ENCODE assay signal across 12 cellular contexts in the genomic region with DNA sequence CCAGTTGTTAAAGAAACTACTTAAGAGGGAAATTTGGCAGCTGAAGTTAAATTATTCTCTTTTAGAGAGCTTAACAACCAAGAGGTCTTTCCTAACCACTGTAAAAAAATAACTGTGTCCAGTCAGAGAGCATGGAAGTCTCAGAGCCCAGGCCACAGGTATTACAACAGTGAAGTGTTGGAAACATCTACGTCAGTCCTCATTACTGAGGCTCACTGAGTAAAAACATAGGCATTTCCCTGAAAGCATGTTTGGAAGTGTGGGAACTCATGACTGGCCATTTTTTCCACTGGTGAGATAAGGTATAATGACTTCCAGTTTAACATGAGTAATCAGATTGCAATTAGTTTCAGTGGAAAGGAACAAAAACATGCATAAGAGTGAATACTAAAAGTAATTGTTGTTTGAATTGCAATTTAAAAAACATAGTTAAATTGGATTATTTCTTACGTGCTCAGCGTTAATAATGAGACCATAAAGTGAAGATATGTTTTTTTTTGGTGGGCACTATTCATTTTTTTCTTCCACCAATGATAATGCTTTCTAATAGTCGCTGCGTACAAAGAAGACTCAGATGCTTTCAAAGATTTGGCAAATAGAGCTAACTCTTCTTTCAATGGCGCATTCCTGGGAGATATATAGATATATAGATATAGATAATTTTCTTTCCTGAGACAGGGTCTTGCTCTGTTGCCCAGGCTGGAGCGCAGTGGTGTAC.
A peak's percentile ranks its signal among the peaks of the same experiment; 100 is the strongest.
DNase-seq lines count a peak whose midpoint lies in the region; ATAC-seq and TF ChIP-seq lines count a peak whose summit lies in the region.
"Had no signal": no experiment of that assay in that cellular context is flagged by ENCODE, and none has a peak within 500 bp of the region (broad histone marks: within the 10 kb centered on the region; RNA-seq: fewer than 3 reads in every experiment).

No MANE protein-coding gene starts in this region.

- intact Hi-C loops in Panc1 (cut with micrococcal nuclease; ENCODE audit: unreplicated experiment) = no loop called here
- intact Hi-C loops in esophagus squamous epithelium (cut with DNase I) = no loop called here

- no peak for TF ChIP-seq POLR2A in esophagus squamous epithelium (IDR thresholded peaks at IDR 0.05)

- H3K36me3 ChIP-seq in Panc1 (ENCODE audit: control insufficient read depth, insufficient read depth, low read length) (no peaks in the 10 kb centered on the region; the same call in 1 of the 2 replicates), esophagus squamous epithelium (no peaks in the 10 kb centered on the region)
- H3K36me3 ChIP-seq: cardiac muscle cell, WERI-Rb-1 had no signal

- peak; percentile 80; the same call in 1 of the 2 replicates for ATAC-seq in Panc1
- no peak for ATAC-seq in GM18870 (IDR thresholded peaks at IDR 0.05; ENCODE audit: unreplicated experiment)
- ATAC-seq: naive thymus-derived CD4-positive, alpha-beta T cell had no signal

- CTCF ChIA-PET in Panc1 (lab: Charles Lee) = no interaction called here

- in situ Hi-C loops in Panc1 (cut with HindIII; ENCODE audit: low pct_unique_long_range_greater_than_20kb, low sequenced_read_pairs) = no loop called here

- H3K27ac ChIP-seq in Panc1 (ENCODE audit: low read length) (no peak overlapping the region), esophagus squamous epithelium (peak overlapping the region in 3 of 4 donors; percentile 30 to 69 (median 66))
- H3K27ac ChIP-seq: cardiac muscle cell, WERI-Rb-1 had no signal

- BruUV-seq in Panc1 (replicated peaks; lab: Mats Ljungman, UMichigan) = no TSS peak

- POLR2A ChIA-PET in Panc1 (lab: Charles Lee) = no interaction called here

- WGBS in esophagus squamous epithelium, 2 donors = 76 to 82% methylated on average over 7 of the region's 7 CpGs

- no peak overlapping the region for H3K4me3 ChIP-seq in AG10803 (ENCODE audit: low read length)
- H3K4me3 ChIP-seq in Panc1 (ENCODE audit: low read depth in 2 of 2, low read length in 2 of 2) = no peak overlapping the region
- no peak overlapping the region for H3K4me3 ChIP-seq in esophagus squamous epithelium
- H3K4me3 ChIP-seq: cardiac muscle cell had no signal

- no peak for TF ChIP-seq CTCF in AG10803 (conservative IDR thresholded peaks at IDR 0.05; ENCODE audit: low read length)
- no peak for TF ChIP-seq CTCF in Panc1 (IDR thresholded peaks at IDR 0.05)
- no peak for TF ChIP-seq CTCF in esophagus squamous epithelium (IDR thresholded peaks at IDR 0.05)

- no peaks in the 10 kb centered on the region for H3K27me3 ChIP-seq in Panc1 (ENCODE audit: control insufficient read depth, insufficient read depth, low read length)
- H3K27me3 ChIP-seq in esophagus squamous epithelium = no peaks in the 10 kb centered on the region
- H3K27me3 ChIP-seq: cardiac muscle cell had no signal

- DNase-seq in AG10803 (ENCODE audit: low read depth) (peak; percentile 100), Panc1 (ENCODE audit: low read depth, low spot score) (peak; percentile 83), esophagus squamous epithelium (lab: John Stamatoyannopoulos, UW) (no peak), non-pigmented ciliary epithelial cell (ENCODE audit: low read depth) (peak; percentile 99), occipital lobe (lab: John Stamatoyannopoulos, UW) (no peak), cerebellar nuclear complex (lab: John Stamatoyannopoulos, UW) (no peak), globus pallidus (ENCODE audit: low spot score) (no peak)
- DNase-seq: Karpas-422; naive thymus-derived CD4-positive, alpha-beta T cell; WERI-Rb-1 had no signal

- H3K9me3 ChIP-seq in Panc1 (ENCODE audit: control insufficient read depth, insufficient read depth, low read depth, low read length) = no peaks in the 10 kb centered on the region
- no peaks in the 10 kb centered on the region for H3K9me3 ChIP-seq in esophagus squamous epithelium

- no peaks in the 10 kb centered on the region for H3K4me1 ChIP-seq in Panc1 (ENCODE audit: control insufficient read depth, insufficient read depth, low read length)
- no peaks in the 10 kb centered on the region for H3K4me1 ChIP-seq in esophagus squamous epithelium

Comparison
In these comparisons a context has a peak if more than half of its experiments do, and no peak if none do; other contexts are left out.
1. DNase-seq: peak in AG10803 (single experiment), Panc1 (single experiment) and non-pigmented ciliary epithelial cell (single experiment); none in esophagus squamous epithelium (single experiment), occipital lobe (single experiment), cerebellar nuclear complex (0 of 2) and globus pallidus (single experiment).